Comparison of ENCODE assay signal across 15 cellular contexts in the genomic region with DNA sequence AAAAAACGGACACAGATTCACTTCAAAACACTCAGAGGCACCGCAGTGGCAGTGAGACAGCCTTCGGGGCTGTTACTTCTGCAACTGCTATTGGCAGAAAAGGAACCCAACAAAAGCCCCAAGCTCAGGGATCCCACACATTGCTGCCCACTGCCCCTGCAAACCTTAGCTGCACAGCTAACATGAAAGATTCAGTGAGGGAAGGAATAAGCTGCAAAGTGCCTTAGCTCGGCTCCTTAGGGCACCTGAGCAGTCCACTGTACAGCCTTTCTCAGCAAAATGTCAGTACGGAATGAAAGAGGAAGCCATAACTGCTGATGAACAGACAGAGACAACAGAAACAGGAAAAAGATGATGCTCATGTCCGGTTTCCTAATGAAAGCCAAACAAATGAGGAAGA. TPM values are rescaled to one million over a fixed set of nuclear protein-coding genes. Genes with fewer than 3 reads are reported as not detected.
DNase-seq lines count a peak whose midpoint lies in the region; ATAC-seq and TF ChIP-seq lines count a peak whose summit lies in the region.
"Had no signal": no experiment of that assay in that cellular context is flagged by ENCODE, and none has a peak within 500 bp of the region (broad histone marks: within the 10 kb centered on the region; RNA-seq: fewer than 3 reads in every experiment).

No MANE protein-coding gene starts in this region.

- H2BK5ac ChIP-seq in H9 (ENCODE audit: insufficient read length, low read length), result no peak overlapping the region

- H3K27ac Mint-ChIP-seq in CD4-positive, alpha-beta T cell, result peak overlapping the region; percentile 87
- peak overlapping the region in 2 of 3 experiments; percentile 8 to 52; a peak in 3 of 7 replicates for H3K27ac Mint-ChIP-seq in H9
- H3K27ac Mint-ChIP-seq in activated T-helper 17 cell treated with anti-CD3 and anti-CD28 coated beads, Interleukin-2, amount 50 U/mL, for 72 hours, result peak overlapping the region; percentile 35
- H3K27ac Mint-ChIP-seq: WTC11 had no signal

- DNase-seq in CD4-positive, alpha-beta T cell, result no peak
- DNase-seq in H9, result no peak
- no peak for DNase-seq in NCI-H1436 treated with DMSO at 0.1 percent for 48 hours (lab: John Stamatoyannopoulos, UW)
- DNase-seq in NCI-H69 (lab: John Stamatoyannopoulos, UW), result no peak
- DNase-seq in DMS 273 (lab: John Stamatoyannopoulos, UW; ENCODE audit: unreplicated experiment), result no peak
- no peak for DNase-seq in NCI-H82 (lab: John Stamatoyannopoulos, UW)
- DNase-seq: DMS153, glutamatergic neuron, left colon, NCI-H2029 treated with DMSO at 0.1 percent for 48 hours, PC-3 had no signal

- H3K23me2 ChIP-seq in H9 (ENCODE audit: insufficient read length, low read depth, low read length, poor library complexity, severe bottlenecking), result no peaks in the 10 kb centered on the region

- no peaks in the 10 kb centered on the region for H3K9me3 ChIP-seq in CD4-positive, alpha-beta T cell (ENCODE audit: control insufficient read depth, low read length)
- H3K9me3 ChIP-seq in H9 (ENCODE audit: control insufficient read depth, low read depth, low read length) (no peaks in the 10 kb centered on the region), mononuclear cell (ENCODE audit: low read depth, low read length) (no peaks in the 10 kb centered on the region)

- no peaks in the 10 kb centered on the region for H3K4me1 ChIP-seq in H9 (ENCODE audit: insufficient read depth, low read length)
- peaks cover 34% of the 10 kb centered on the region for H3K4me1 ChIP-seq in mononuclear cell (ENCODE audit: insufficient read depth, low read length)

- no CpG with 5 or more reads among the region's 6 CpGs for WGBS in H9 (ENCODE audit: extremely low coverage, insufficient read length, low lambda C conversion rate)

- H2AK5ac ChIP-seq in H9 (ENCODE audit: insufficient read length, low read length), result no peak overlapping the region

- H2BK12ac ChIP-seq in H9 (ENCODE audit: insufficient read length, low read depth, low read length), result no peak overlapping the region

- no peak overlapping the region for H4K8ac ChIP-seq in H9 (replicated peaks; ENCODE audit: insufficient read length, low read depth, low read length)

- no peak overlapping the region for H2AFZ ChIP-seq in H9 (ENCODE audit: low read length)

- no peak overlapping the region for H2BK120ac ChIP-seq in H9 (ENCODE audit: low read depth, low read length, poor library complexity, severe bottlenecking)

- H3K56ac ChIP-seq in H9 (ENCODE audit: insufficient read length, low read depth, low read length), result no peak overlapping the region

- intact Hi-C loops in CD4-positive, alpha-beta T cell (cut with DNase I, micrococcal nuclease), result loop anchor here in 1 of 2 experiments (2.0 kb wide), 1 partner anchor 38 kb away; no protein-coding TSS in a partner anchor

- H4K5ac ChIP-seq in H9 (ENCODE audit: insufficient read length, low read depth, low read length), result no peak overlapping the region

- CTCF ChIA-PET in CD4-positive, alpha-beta T cell (lab: Charles Lee), result interaction anchor here (0.6 to 4.2 kb wide), 4 partner anchors 20 to 366 kb away, joined by 3 to 30 read pairs (median 3); no protein-coding TSS in a partner anchor

- H3K14ac ChIP-seq in H9 (ENCODE audit: insufficient read depth, low read length), result no peak overlapping the region

- TF ChIP-seq CTCF in CD4-positive, alpha-beta T cell (IDR thresholded peaks at IDR 0.05), result no peak
- no peak for TF ChIP-seq CTCF in H9 (conservative IDR thresholded peaks at IDR 0.05)

- no peak overlapping the region for H2BK15ac ChIP-seq in H9 (ENCODE audit: low read depth, low read length)

- POLR2A ChIA-PET in CD4-positive, alpha-beta T cell (lab: Charles Lee), result interaction anchor here (0.6 to 3.5 kb wide), 5 partner anchors 8 to 226 kb away, joined by 3 to 17 read pairs (median 4); no protein-coding TSS in a partner anchor

- no peak overlapping the region for H3K4ac ChIP-seq in H9 (ENCODE audit: low read depth, low read length)

- no peaks in the 10 kb centered on the region for H3K27me3 Mint-ChIP-seq in CD4-positive, alpha-beta T cell
- H3K27me3 Mint-ChIP-seq in H9 (ENCODE audit: low read depth), result no peaks in the 10 kb centered on the region
- no peaks in the 10 kb centered on the region for H3K27me3 Mint-ChIP-seq in activated T-helper 17 cell treated with anti-CD3 and anti-CD28 coated beads, Interleukin-2, amount 50 U/mL, for 72 hours

- no peaks in the 10 kb centered on the region for H3K27me3 ChIP-seq in CD4-positive, alpha-beta T cell (ENCODE audit: control insufficient read depth, insufficient read depth, low read length)
- no peaks in the 10 kb centered on the region for H3K27me3 ChIP-seq in H9 (ENCODE audit: insufficient read depth, low read length)
- H3K27me3 ChIP-seq in mononuclear cell (ENCODE audit: insufficient read depth, low read length), result no peaks in the 10 kb centered on the region

- H3K23ac ChIP-seq in H9 (ENCODE audit: insufficient read length, low read depth, low read length), result no peak overlapping the region

- no peak overlapping the region for H3K9ac ChIP-seq in H9 (ENCODE audit: extremely low read depth, insufficient read length, low read length)

- no peaks in the 10 kb centered on the region for H3K9me3 Mint-ChIP-seq in CD4-positive, alpha-beta T cell
- H3K9me3 Mint-ChIP-seq in H9, result no peaks in the 10 kb centered on the region
- H3K9me3 Mint-ChIP-seq in activated T-helper 17 cell treated with anti-CD3 and anti-CD28 coated beads, Interleukin-2, amount 50 U/mL, for 72 hours, result no peaks in the 10 kb centered on the region
- H3K9me3 Mint-ChIP-seq: WTC11 had no signal

- ATAC-seq in CD4-positive, alpha-beta T cell (ENCODE audit: poor library complexity), result peak; percentile 51
- no peak for ATAC-seq in activated T-helper 17 cell treated with anti-CD3 and anti-CD28 coated beads, Interleukin-2, amount 50 U/mL, for 72 hours (replicated peaks)
- ATAC-seq: PC-3, WTC11 had no signal

- H3K4me2 ChIP-seq in H9 (ENCODE audit: insufficient read depth, insufficient read length, low read length), result no peak overlapping the region

- H3K79me2 ChIP-seq in H9 (ENCODE audit: insufficient read depth, low read length), result no peaks in the 10 kb centered on the region

- no peaks in the 10 kb centered on the region for H4K20me1 ChIP-seq in H9 (ENCODE audit: control insufficient read depth, insufficient read depth, insufficient read length)

- H3K79me1 ChIP-seq in H9 (ENCODE audit: insufficient read depth, low read depth, low read length, poor library complexity, severe bottlenecking), result no peaks in the 10 kb centered on the region

- no peak overlapping the region for H2BK20ac ChIP-seq in H9 (ENCODE audit: low read depth, low read length, poor library complexity, severe bottlenecking)

- no peak overlapping the region for H4K91ac ChIP-seq in H9 (ENCODE audit: insufficient read length, low read depth, low read length)

- H3K18ac ChIP-seq in H9 (ENCODE audit: insufficient read length, low read depth, low read length), result no peak overlapping the region

- H3K4me1 Mint-ChIP-seq in CD4-positive, alpha-beta T cell (ENCODE audit: low read depth), result peaks cover 47% of the 10 kb centered on the region
- H3K4me1 Mint-ChIP-seq in H9, result peaks cover 6 to 10% of the 10 kb centered on the region in 2 experiments
- H3K4me1 Mint-ChIP-seq in activated T-helper 17 cell treated with anti-CD3 and anti-CD28 coated beads, Interleukin-2, amount 50 U/mL, for 72 hours, result peaks cover 17% of the 10 kb centered on the region

- H3K36me3 Mint-ChIP-seq in CD4-positive, alpha-beta T cell (ENCODE audit: low read depth), result peaks cover 95% of the 10 kb centered on the region
- H3K36me3 Mint-ChIP-seq in H9 (ENCODE audit: insufficient read depth in 1 of 3, low read depth in 3 of 3), result peaks cover 10 to 38% (median 29%) of the 10 kb centered on the region in 3 experiments; a peak in 6 of 7 replicates
- H3K36me3 Mint-ChIP-seq in activated T-helper 17 cell treated with anti-CD3 and anti-CD28 coated beads, Interleukin-2, amount 50 U/mL, for 72 hours (ENCODE audit: low read depth), result peaks cover 99% of the 10 kb centered on the region

- H3K4me3 ChIP-seq in mononuclear cell (ENCODE audit: low read length), result peak overlapping the region; percentile 26
- H3K4me3 ChIP-seq: coronary artery had no signal

- H3T11ph ChIP-seq in H9 (ENCODE audit: low read length), result no peak overlapping the region

- H3K4me3 Mint-ChIP-seq in CD4-positive, alpha-beta T cell, result peak overlapping the region; percentile 48
- no peak overlapping the region for H3K4me3 Mint-ChIP-seq in H9
- H3K4me3 Mint-ChIP-seq in activated T-helper 17 cell treated with anti-CD3 and anti-CD28 coated beads, Interleukin-2, amount 50 U/mL, for 72 hours, result peak overlapping the region; percentile 24
- H3K4me3 Mint-ChIP-seq: WTC11 had no signal

- peak overlapping the region; percentile 58 for H3K27ac ChIP-seq in CD4-positive, alpha-beta T cell (ENCODE audit: low read depth, low read length)
- no peak overlapping the region for H3K27ac ChIP-seq in H9 (ENCODE audit: insufficient read length, low read depth, low read length)
- H3K27ac ChIP-seq: coronary artery had no signal

RNA-seq across cellular contexts. Expression of a gene that starts 40.4 kb away (rescaled TPM):
- total RNA-seq in CD4-positive, alpha-beta T cell, result 100 to 1,000 TPM; 171 to 176 TPM
- 9.1 and 10.0 TPM in 2 replicates for total RNA-seq in H9 (2021)
- total RNA-seq in activated T-helper 17 cell treated with anti-CD3 and anti-CD28 coated beads, Interleukin-2, amount 50 U/mL, for 72 hours, result 10 to 100 TPM; 15.6 to 29.4 TPM
- 141 TPM for total RNA-seq in mononuclear cell

Comparison
In these comparisons a context has a peak if more than half of its experiments do, and no peak if none do; other contexts are left out.
1. H3K27ac Mint-ChIP-seq: peak in every context shown above with its lines; median percentile 87 in CD4-positive, alpha-beta T cell; 35 in activated T-helper 17 cell treated with anti-CD3 and anti-CD28 coated beads, Interleukin-2, amount 50 U/mL, for 72 hours; 30 in H9.
2. H3K4me3 Mint-ChIP-seq: peak in CD4-positive, alpha-beta T cell (single experiment) and activated T-helper 17 cell treated with anti-CD3 and anti-CD28 coated beads, Interleukin-2, amount 50 U/mL, for 72 hours (single experiment); none in H9 (0 of 2).